Comparison of ENCODE assay signal across 8 cellular contexts in the genomic region with DNA sequence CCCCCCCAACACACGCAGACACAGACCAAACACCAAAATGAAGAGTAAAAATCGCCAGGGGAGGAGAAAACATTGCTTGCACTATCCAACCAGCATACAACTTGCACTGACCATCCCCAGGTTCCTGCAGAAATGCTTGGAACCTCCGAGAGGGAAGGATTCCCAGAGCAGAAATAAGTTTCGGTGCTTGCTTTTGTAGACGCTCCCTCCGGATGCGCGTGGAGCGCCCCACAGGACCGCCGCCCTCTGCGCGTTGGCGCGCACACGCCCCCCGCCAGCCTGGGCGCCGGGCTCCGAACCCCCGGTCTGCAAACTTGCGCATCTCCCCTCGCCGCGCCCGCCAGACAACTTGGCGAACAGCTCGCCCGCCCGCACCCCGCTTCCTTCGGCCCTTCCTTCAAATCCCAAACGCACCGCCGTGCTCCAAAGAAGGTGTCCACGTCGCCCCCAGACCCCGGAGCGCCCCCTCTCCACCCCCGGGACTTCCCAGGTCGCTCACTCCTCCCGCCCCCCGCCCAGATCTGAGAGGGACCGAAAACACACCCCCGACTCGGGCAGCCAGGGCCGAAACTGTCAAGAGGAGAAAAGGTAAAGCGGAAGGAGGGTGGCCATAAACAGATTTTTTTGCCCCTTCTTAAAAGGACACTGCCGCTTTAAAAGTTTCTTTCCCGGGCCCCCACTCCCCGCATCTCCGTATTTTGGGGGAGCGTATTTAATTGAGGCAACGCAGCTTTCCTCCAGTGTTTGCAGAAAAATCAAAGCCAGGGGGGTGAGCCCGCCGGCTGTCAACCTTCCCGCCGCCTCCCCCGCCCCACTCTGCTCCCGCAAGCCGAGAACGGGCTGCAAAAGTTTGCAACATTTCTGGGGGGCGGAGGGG. TPM values are rescaled to one million over a fixed set of nuclear protein-coding genes. Genes with fewer than 3 reads are reported as not detected.
DNase-seq lines count a peak whose midpoint lies in the region; ATAC-seq, FAIRE-seq and TF ChIP-seq lines count a peak whose summit lies in the region.

No MANE protein-coding gene starts in this region.

- no peaks in the 10 kb centered on the region for H3K4me1 ChIP-seq in parathyroid adenoma

- no peak overlapping the region for H3K27ac Mint-ChIP-seq in T-helper 17 cell

- H3K4me3 ChIP-seq in parathyroid adenoma (ENCODE audit: low read depth, low read length), result peak overlapping the region; percentile 56

- peak overlapping the region; percentile 85 for H3K4me3 Mint-ChIP-seq in T-helper 17 cell

- peak; percentile 11 for DNase-seq in NCI-H345 (lab: John Stamatoyannopoulos, UW)
- DNase-seq in NCI-H345 treated with DMSO at 0.1 percent for 48 hours (lab: John Stamatoyannopoulos, UW; ENCODE audit: unreplicated experiment), result no peak
- DNase-seq in T-helper 17 cell, result no peak
- DNase-seq in foreskin melanocyte, result peak; percentile 16
- no peak for DNase-seq in NCI-H2227 (lab: John Stamatoyannopoulos, UW; ENCODE audit: unreplicated experiment)
- no peak for DNase-seq in RCC 7860 (ENCODE audit: low spot score)
- no peak for DNase-seq in NCI-H1048 (lab: John Stamatoyannopoulos, UW)

- no peak overlapping the region for H3K9ac ChIP-seq in parathyroid adenoma

- no peaks in the 10 kb centered on the region for H3K36me3 ChIP-seq in parathyroid adenoma (ENCODE audit: control insufficient read depth, insufficient read depth, low read length)

- H3K79me2 ChIP-seq in parathyroid adenoma, result no peaks in the 10 kb centered on the region

- peaks cover 8% of the 10 kb centered on the region for H3K36me3 Mint-ChIP-seq in T-helper 17 cell (ENCODE audit: low read depth)

- peak overlapping the region; percentile 90 for H3K4me2 ChIP-seq in parathyroid adenoma (ENCODE audit: low read length)

- ATAC-seq in T-helper 17 cell, result no peak

- no peaks in the 10 kb centered on the region for H3K27me3 ChIP-seq in parathyroid adenoma (ENCODE audit: control insufficient read depth, insufficient read depth, low read length)

- H2AFZ ChIP-seq in parathyroid adenoma, result peak overlapping the region; percentile 54

- H3K27ac ChIP-seq in parathyroid adenoma, result no peak overlapping the region

- FAIRE-seq in RCC 7860 (lab: Jason Lieb, UNC), result no peak

- peaks cover 78% of the 10 kb centered on the region for H3K27me3 Mint-ChIP-seq in T-helper 17 cell

- H3K4me1 Mint-ChIP-seq in T-helper 17 cell, result peaks cover 13% of the 10 kb centered on the region

- TF ChIP-seq CTCF in parathyroid adenoma (IDR thresholded peaks at IDR 0.05), result no peak

- H3K9me3 ChIP-seq in T-helper 17 cell (ENCODE audit: control insufficient read depth, low read length, poor library complexity, severe bottlenecking), result no peaks in the 10 kb centered on the region
- no peaks in the 10 kb centered on the region for H3K9me3 ChIP-seq in parathyroid adenoma (ENCODE audit: control insufficient read depth, low read length)

RNA-seq across cellular contexts. Expression of gene RORA, which starts 0.8 kb away (rescaled TPM):
- 100 to 1,000 TPM; 335 to 365 TPM for total RNA-seq in T-helper 17 cell

Comparison
In these comparisons a context has a peak if more than half of its experiments do, and no peak if none do; other contexts are left out.
1. DNase-seq: peak in NCI-H345 (single experiment) and foreskin melanocyte (single experiment); none in NCI-H345 treated with DMSO at 0.1 percent for 48 hours (single experiment), T-helper 17 cell (0 of 3), NCI-H2227 (single experiment), RCC 7860 (single experiment) and NCI-H1048 (single experiment).